ENCODE assay signal across 27 cellular contexts in genomic region chr12:52268212-52268611, GRCh38. TPM values are rescaled to one million over a fixed set of nuclear protein-coding genes. Genes with fewer than 3 reads are reported as not detected.
DNase-seq lines count a peak whose midpoint lies in the region; ATAC-seq, FAIRE-seq and TF ChIP-seq lines count a peak whose summit lies in the region.
"Had no signal": no experiment of that assay in that cellular context is flagged by ENCODE, and none has a peak within 500 bp of the region (broad histone marks: within the 10 kb centered on the region; RNA-seq: fewer than 3 reads in every experiment).

No MANE protein-coding gene starts in this region.

- peaks cover 18 to 29% of the 10 kb centered on the region in 2 donors for H3K27me3 Mint-ChIP-seq in natural killer cell (ENCODE audit: low read depth in 2 of 2)

- H3K9me3 ChIP-seq in heart left ventricle, result no peaks in the 10 kb centered on the region
- H3K9me3 ChIP-seq in kidney (ENCODE audit: control insufficient read depth in 1 of 2, low read length in 2 of 2), result no peaks in the 10 kb centered on the region
- H3K9me3 ChIP-seq: neutrophil, spleen had no signal

- ATAC-seq in heart left ventricle, result no peak
- no peak for ATAC-seq in natural killer cell
- no peak for ATAC-seq in HG03354 (IDR thresholded peaks at IDR 0.05; ENCODE audit: poor library complexity, severe bottlenecking, unreplicated experiment)
- ATAC-seq in HG03025 (IDR thresholded peaks at IDR 0.05; ENCODE audit: low FRiP score, unreplicated experiment), result no peak
- ATAC-seq: stimulated activated naive CD8-positive, alpha-beta T cell treated with anti-CD3 and anti-CD28 coated beads, Interleukin-15, Interleukin-2, amounts not matched to agents 100 U/mL and 50 U/mL, for 24 hours had no signal

- no peak for FAIRE-seq in kidney (lab: Jason Lieb, UNC)
- FAIRE-seq: A204.1, endothelial cell of umbilical vein, H1 had no signal

- WGBS in heart left ventricle, 4 donors, result 46 to 72% (median 70%) methylated on average over 2 of the region's 2 CpGs

- no peak overlapping the region for H3K4me3 Mint-ChIP-seq in natural killer cell
- H3K4me3 Mint-ChIP-seq: activated CD4-positive, alpha-beta memory T cell treated with anti-CD3 and anti-CD28 coated beads, Interleukin-2, amount 10 ng/mL, durations not matched to agents 7 days and 5 days; dendritic cell treated with granulocyte-macrophage colony-stimulating factor and Interleukin-4, amounts not matched to agents 40 ng/mL and 50 ng/mL, for 4 days; type B pancreatic cell had no signal

- no peaks in the 10 kb centered on the region for H3K4me1 Mint-ChIP-seq in natural killer cell
- H3K4me1 Mint-ChIP-seq: activated CD4-positive, alpha-beta memory T cell treated with anti-CD3 and anti-CD28 coated beads, Interleukin-2, amount 10 ng/mL, durations not matched to agents 7 days and 5 days had no signal

- H3K9me3 Mint-ChIP-seq in natural killer cell, result no peaks in the 10 kb centered on the region
- H3K9me3 Mint-ChIP-seq: activated CD4-positive, alpha-beta memory T cell treated with anti-CD3 and anti-CD28 coated beads, Interleukin-2, amount 10 ng/mL, durations not matched to agents 7 days and 5 days; dendritic cell treated with granulocyte-macrophage colony-stimulating factor and Interleukin-4, amounts not matched to agents 40 ng/mL and 50 ng/mL, for 4 days had no signal

- H3K9ac ChIP-seq in kidney (ENCODE audit: low read length in 2 of 2), result no peak overlapping the region
- H3K9ac ChIP-seq: BLaER1 treated with 17β-estradiol and CSF1 and Interleukin-3, amounts not matched to agents 10 nM and 100 nM had no signal

- no peak overlapping the region for H3K4me3 ChIP-seq in heart left ventricle
- H3K4me3 ChIP-seq in kidney (ENCODE audit: low read length in 2 of 2), result no peak overlapping the region
- H3K4me3 ChIP-seq: BLaER1 treated with 17β-estradiol and CSF1 and Interleukin-3, amounts not matched to agents 10 nM and 100 nM; spleen had no signal

- no peak for TF ChIP-seq POLR2A in heart left ventricle (IDR thresholded peaks at IDR 0.05)

- no peak overlapping the region for H3K27ac Mint-ChIP-seq in natural killer cell
- H3K27ac Mint-ChIP-seq: activated CD4-positive, alpha-beta memory T cell treated with anti-CD3 and anti-CD28 coated beads, Interleukin-2, amount 10 ng/mL, durations not matched to agents 7 days and 5 days; dendritic cell treated with granulocyte-macrophage colony-stimulating factor and Interleukin-4, amounts not matched to agents 40 ng/mL and 50 ng/mL, for 4 days; type B pancreatic cell had no signal

- H3K27ac ChIP-seq in heart left ventricle, result no peak overlapping the region
- H3K27ac ChIP-seq in kidney (ENCODE audit: low read depth in 2 of 2, low read length in 2 of 2), result no peak overlapping the region
- H3K27ac ChIP-seq: BLaER1 treated with 17β-estradiol and CSF1 and Interleukin-3, amounts not matched to agents 10 nM and 100 nM; neutrophil; RWPE1; spleen had no signal

- intact Hi-C loops in cardiac septum (cut with DNase I), result no loop called here
- intact Hi-C loops in heart left ventricle (cut with DNase I), result no loop called here
- intact Hi-C loops in natural killer cell (cut with micrococcal nuclease), result no loop called here
- intact Hi-C loops in kidney (cut with DNase I), result no loop called here

- no peaks in the 10 kb centered on the region for H3K36me3 Mint-ChIP-seq in natural killer cell

- H3K4me1 ChIP-seq in heart left ventricle, result no peaks in the 10 kb centered on the region
- peaks cover 0 to 4% of the 10 kb centered on the region in 2 donors for H3K4me1 ChIP-seq in kidney (ENCODE audit: control insufficient read depth in 1 of 2, insufficient read depth in 1 of 2, low read depth in 1 of 2, low read length in 2 of 2)
- H3K4me1 ChIP-seq: BLaER1 treated with 17β-estradiol and CSF1 and Interleukin-3, amounts not matched to agents 10 nM and 100 nM had no signal

- DNase-seq in cardiac septum (ENCODE audit: low spot score) (peak; percentile 1), heart left ventricle (no peak), astrocyte of the hippocampus (ENCODE audit: low read depth, low spot score) (peak; percentile 72), mesenteric fat pad (ENCODE audit: low spot score) (peak; percentile 24), natural killer cell (no peak), kidney (no peak)
- DNase-seq: activated CD4-positive, alpha-beta memory T cell treated with anti-CD3 and anti-CD28 coated beads, Interleukin-2, amount 10 ng/mL, durations not matched to agents 7 days and 5 days; activated gamma-delta T cell treated with Interleukin-2 at 50 U/mL for 16 hours; hippocampal formation; NCI-H2171; NCI-H524 treated with DMSO at 0.1 percent for 48 hours; stimulated activated CD4-positive, alpha-beta T cell treated with anti-CD3 and anti-CD28 coated beads, Interleukin-4, amount 100 ng/mL, for 24 hours; stimulated activated naive CD8-positive, alpha-beta T cell treated with anti-CD3 and anti-CD28 coated beads, Interleukin-15, Interleukin-2, amounts not matched to agents 100 U/mL and 50 U/mL, for 24 hours; T1000 had no signal

- H3K36me3 ChIP-seq in heart left ventricle, result no peaks in the 10 kb centered on the region
- no peaks in the 10 kb centered on the region for H3K36me3 ChIP-seq in kidney (ENCODE audit: control insufficient read depth in 1 of 2, insufficient read depth in 2 of 2, low read length in 2 of 2)
- H3K36me3 ChIP-seq: BLaER1 treated with 17β-estradiol and CSF1 and Interleukin-3, amounts not matched to agents 10 nM and 100 nM; neutrophil; spleen had no signal

- TF ChIP-seq CTCF in heart left ventricle (IDR thresholded peaks at IDR 0.05), result no peak
- TF ChIP-seq CTCF in natural killer cell (IDR thresholded peaks at IDR 0.05), result no peak
- no peak for TF ChIP-seq CTCF in kidney (IDR thresholded peaks at IDR 0.05; ENCODE audit: borderline replicate concordance, extremely low read depth, insufficient read depth)

- H3K27me3 ChIP-seq in heart left ventricle, result peaks cover 0 to 29% (median 0%) of the 10 kb centered on the region in 9 donors
- H3K27me3 ChIP-seq: BLaER1 treated with 17β-estradiol and CSF1 and Interleukin-3, amounts not matched to agents 10 nM and 100 nM had no signal

RNA-seq across cellular contexts. Expression of gene KRT86, which starts 6.2 kb away (rescaled TPM):
- total RNA-seq in cardiac septum, result not detected
- total RNA-seq in heart left ventricle, result not detected
- not detected for polyA plus RNA-seq in heart left ventricle
- not detected for total RNA-seq in mesenteric fat pad
- total RNA-seq in natural killer cell, result 1 to 10 TPM; 2.0 to 3.6 (median 2.7) TPM
- 1.3 TPM for total RNA-seq in kidney
- polyA plus RNA-seq in kidney (ENCODE audit: insufficient read depth, low read depth, low replicate concordance), result not detected
- total RNA-seq: endothelial cell of umbilical vein, H1 had no signal
- polyA plus RNA-seq: endothelial cell of umbilical vein had no signal

RNA-seq across cellular contexts. Expression of gene KRT81, which starts 23.1 kb away (rescaled TPM):
- total RNA-seq in cardiac septum, result not detected
- total RNA-seq in heart left ventricle, result not detected
- not detected for polyA plus RNA-seq in heart left ventricle
- total RNA-seq in mesenteric fat pad, result not detected
- total RNA-seq in natural killer cell, result 1 to 10 TPM in 2 of 3 donors, under 1 TPM in 1; 0.28 to 1.4 (median 1.3) TPM
- not detected for total RNA-seq in kidney
- not detected for polyA plus RNA-seq in kidney (ENCODE audit: insufficient read depth, low read depth, low replicate concordance)
- total RNA-seq: activated CD4-positive, alpha-beta memory T cell treated with anti-CD3 and anti-CD28 coated beads, Interleukin-2, amount 10 ng/mL, durations not matched to agents 7 days and 5 days; endothelial cell of umbilical vein; fibroblast of villous mesenchyme; H1; spleen had no signal
- polyA plus RNA-seq: endothelial cell of umbilical vein, H1 had no signal

RNA-seq across cellular contexts. Expression of gene KRT7, which starts 35.2 kb away (rescaled TPM):
- total RNA-seq in cardiac septum (1.2 TPM), heart left ventricle (10 to 100 TPM in 1 of 9 donors, 1 to 10 TPM in 4, under 1 TPM in 2, not detected in 2; 0.20 to 56.7 (median 3.6) TPM), mesenteric fat pad (11.7 TPM), natural killer cell (under 1 TPM in 1 of 3 donors, not detected in 2; 0.54 TPM), kidney (1,490 TPM)
- polyA plus RNA-seq in heart left ventricle (under 1 TPM in 1 of 2 donors, not detected in 1; 0.76 TPM), kidney (ENCODE audit: insufficient read depth, low read depth, low replicate concordance) (173 TPM)

RNA-seq across cellular contexts. Expression of gene KRT83, which starts 53.0 kb away (rescaled TPM):
- total RNA-seq in cardiac septum, result not detected
- not detected for total RNA-seq in heart left ventricle
- polyA plus RNA-seq in heart left ventricle, result not detected
- not detected for total RNA-seq in mesenteric fat pad
- total RNA-seq in natural killer cell, result not detected
- not detected for total RNA-seq in kidney
- polyA plus RNA-seq in kidney (ENCODE audit: insufficient read depth, low read depth, low replicate concordance), result not detected
- total RNA-seq: activated CD4-positive, alpha-beta memory T cell treated with anti-CD3 and anti-CD28 coated beads, Interleukin-2, amount 10 ng/mL, durations not matched to agents 7 days and 5 days; endothelial cell of umbilical vein; fibroblast of villous mesenchyme; H1; mucosa of gallbladder; spleen had no signal
- polyA plus RNA-seq: endothelial cell of umbilical vein, H1, spleen had no signal

Comparison
In these comparisons a context has a peak if more than half of its experiments do, and no peak if none do; other contexts are left out.
1. DNase-seq: peak in cardiac septum (single experiment), astrocyte of the hippocampus (single experiment) and mesenteric fat pad (single experiment); none in heart left ventricle (0 of 5), natural killer cell (single experiment) and kidney (single experiment).
2. RNA of gene KRT7, which starts 35.2 kb away (total RNA-seq): 1,490 TPM in kidney (single experiment); 11.7 TPM in mesenteric fat pad (single experiment), 0.20 to 56.7 TPM in heart left ventricle, 1.2 TPM in cardiac septum (single experiment) and 0.54 TPM in natural killer cell; every median in the first group is over 10 times any median in the second.